In genomic region chr9:69192214-69192613, GRCh38 we compare ENCODE assay signal across 21 cellular contexts. TPM values are rescaled to one million over a fixed set of nuclear protein-coding genes. Genes with fewer than 3 reads are reported as not detected.
A peak's percentile ranks its signal among the peaks of the same experiment; 100 is the strongest.
DNase-seq lines count a peak whose midpoint lies in the region; ATAC-seq and TF ChIP-seq lines count a peak whose summit lies in the region.
"Had no signal": no experiment of that assay in that cellular context is flagged by ENCODE, and none has a peak within 500 bp of the region (broad histone marks: within the 10 kb centered on the region; RNA-seq: fewer than 3 reads in every experiment).

No MANE protein-coding gene starts in this region.

- no peaks in the 10 kb centered on the region for H3K36me3 ChIP-seq in BLaER1 treated with 17β-estradiol and CSF1 and Interleukin-3, amounts not matched to agents 10 nM and 100 nM
- no peaks in the 10 kb centered on the region for H3K36me3 ChIP-seq in KOPT-K1 (ENCODE audit: insufficient read depth, low read length)
- no peaks in the 10 kb centered on the region for H3K36me3 ChIP-seq in stomach smooth muscle (ENCODE audit: control insufficient read depth in 2 of 2, insufficient read depth in 2 of 2, low read length in 2 of 2)
- no peaks in the 10 kb centered on the region for H3K36me3 ChIP-seq in gastrocnemius medialis
- H3K36me3 ChIP-seq: prostate gland, tibial nerve had no signal

- in situ Hi-C loops in gastrocnemius medialis (cut with MboI; ENCODE audit: low sequenced_read_pairs in 4 of 4): loop anchor here in 2 of 4 donors (5.0 to 10.0 kb wide), 2 partner anchors 135 to 137 kb away; no protein-coding TSS in a partner anchor

- intact Hi-C loops in dorsolateral prefrontal cortex (cut with DNase I): loop anchor here (2.0 to 10.0 kb wide), 4 partner anchors 70 to 203 kb away; partner anchors contain the start of gene FXN (in 1 of the 2)
- intact Hi-C loops in gastrocnemius medialis (cut with DNase I; ENCODE audit: low total_unique reads): loop anchor here (2.0 kb wide), 1 partner anchor 69 kb away; no protein-coding TSS in a partner anchor

- H3K27me3 ChIP-seq in BLaER1 treated with 17β-estradiol and CSF1 and Interleukin-3, amounts not matched to agents 10 nM and 100 nM: no peaks in the 10 kb centered on the region
- H3K27me3 ChIP-seq in dorsolateral prefrontal cortex: no peaks in the 10 kb centered on the region
- no peaks in the 10 kb centered on the region for H3K27me3 ChIP-seq in stomach smooth muscle (ENCODE audit: control insufficient read depth in 1 of 2, insufficient read depth in 2 of 2, low read length in 2 of 2)
- no peaks in the 10 kb centered on the region for H3K27me3 ChIP-seq in gastrocnemius medialis
- H3K27me3 ChIP-seq: tibial nerve had no signal

- no peak for DNase-seq in dorsolateral prefrontal cortex
- no peak for DNase-seq in gastrocnemius medialis
- DNase-seq in HT-29 (ENCODE audit: low spot score): no peak
- DNase-seq in HUDEP-2 (lab: John Stamatoyannopoulos, UW; ENCODE audit: unreplicated experiment in 76 of 76): no peak
- DNase-seq: activated CD4-positive, alpha-beta T cell treated with anti-CD3 and anti-CD28 coated beads, Interleukin-2, amount 50 U/mL, for 48 hours; activated naive CD4-positive, alpha-beta T cell treated with anti-CD3 and anti-CD28 coated beads for 36 hours; DMS79; GF-D8; midbrain; NCI-H1092; NCI-H1694 treated with DMSO at 0.1 percent for 48 hours; NCI-H526; RPMI8226; stimulated activated CD4-positive, alpha-beta T cell treated with anti-CD3 and anti-CD28 coated beads, Interleukin-15, amount 100 ng/mL, for 24 hours; stimulated activated naive CD4-positive, alpha-beta T cell had no signal

- no peaks in the 10 kb centered on the region for H3K9me3 ChIP-seq in BLaER1 treated with 17β-estradiol and CSF1 and Interleukin-3, amounts not matched to agents 10 nM and 100 nM (replicated peaks in 1 of 11)
- H3K9me3 ChIP-seq in KOPT-K1 (ENCODE audit: insufficient read depth, low read length, poor library complexity, severe bottlenecking) (no peaks in the 10 kb centered on the region), stomach smooth muscle (ENCODE audit: control insufficient read depth in 2 of 2, low read length in 2 of 2) (no peaks in the 10 kb centered on the region), gastrocnemius medialis (no peaks in the 10 kb centered on the region)
- H3K9me3 ChIP-seq: prostate gland, tibial nerve had no signal

- peaks cover 11 to 26% (median 22%) of the 10 kb centered on the region in 10 experiments for H3K4me1 ChIP-seq in BLaER1 treated with 17β-estradiol and CSF1 and Interleukin-3, amounts not matched to agents 10 nM and 100 nM
- peaks cover 34% of the 10 kb centered on the region for H3K4me1 ChIP-seq in stomach smooth muscle (ENCODE audit: control insufficient read depth, insufficient read depth, low read length)
- peaks cover 10 to 26% of the 10 kb centered on the region in 2 donors for H3K4me1 ChIP-seq in gastrocnemius medialis
- H3K4me1 ChIP-seq: prostate gland had no signal

- H3K27ac ChIP-seq in BLaER1 treated with 17β-estradiol and CSF1 and Interleukin-3, amounts not matched to agents 10 nM and 100 nM: no peak overlapping the region
- H3K27ac ChIP-seq in KOPT-K1 (ENCODE audit: low read depth, low read length, poor library complexity, severe bottlenecking) (peak overlapping the region; percentile 61), dorsolateral prefrontal cortex (peak overlapping the region in 54 of 59 donors; percentile 7 to 99 (median 71)), stomach smooth muscle (ENCODE audit: low read length) (no peak overlapping the region), gastrocnemius medialis (peak overlapping the region in 1 of 4 donors; percentile 29)
- H3K27ac ChIP-seq: coronary artery, prostate gland had no signal

- H3K4me2 ChIP-seq in BLaER1 treated with 17β-estradiol and CSF1 and Interleukin-3, amounts not matched to agents 10 nM and 100 nM: peak overlapping the region in 8 of 11 experiments; percentile 26 to 66 (median 50); a peak in 8 of 22 replicates

- no peak overlapping the region for H3K4me3 ChIP-seq in BLaER1 treated with 17β-estradiol and CSF1 and Interleukin-3, amounts not matched to agents 10 nM and 100 nM
- H3K4me3 ChIP-seq in dorsolateral prefrontal cortex: peak overlapping the region in 2 of 59 donors; percentile 21 to 43
- peak overlapping the region; percentile 1 to 35 for H3K4me3 ChIP-seq in stomach smooth muscle (ENCODE audit: low read length in 2 of 2)
- no peak overlapping the region for H3K4me3 ChIP-seq in gastrocnemius medialis
- H3K4me3 ChIP-seq: coronary artery, prostate gland, tibial nerve had no signal

- TF ChIP-seq CTCF in dorsolateral prefrontal cortex (IDR thresholded peaks at IDR 0.05 in 54 of 56, conservative IDR thresholded peaks at IDR 0.05 in 2 of 56; ENCODE audit: low read depth in 1 of 56, partially characterized antibody in 56 of 56): no peak
- TF ChIP-seq CTCF in gastrocnemius medialis (IDR thresholded peaks at IDR 0.05 in 4 of 5, conservative IDR thresholded peaks at IDR 0.05 in 1 of 5): no peak

- H3K9ac ChIP-seq in BLaER1 treated with 17β-estradiol and CSF1 and Interleukin-3, amounts not matched to agents 10 nM and 100 nM: no peak overlapping the region
- H3K9ac ChIP-seq in stomach smooth muscle (ENCODE audit: low read length in 2 of 2): no peak overlapping the region

- TF ChIP-seq POLR2A in gastrocnemius medialis (IDR thresholded peaks at IDR 0.05): no peak

- no peaks in the 10 kb centered on the region for H4K20me1 ChIP-seq in BLaER1 treated with 17β-estradiol and CSF1 and Interleukin-3, amounts not matched to agents 10 nM and 100 nM

- ATAC-seq in gastrocnemius medialis: no peak

RNA-seq across cellular contexts. Expression of gene TJP2, which starts 18.1 kb away (rescaled TPM):
- 100 to 1,000 TPM in 22 of 120 experiments, 10 to 100 TPM in 98; 22.2 to 199 (median 67.6) TPM for total RNA-seq in dorsolateral prefrontal cortex
- 10 to 100 TPM; 10.5 to 23.1 (median 17.6) TPM for total RNA-seq in gastrocnemius medialis
- total RNA-seq in HT-29 (2014; rRNA removed; shearing (Covaris generic)): 519 and 587 TPM in 2 replicates

Comparison
In these comparisons a context has a peak if more than half of its experiments do, and no peak if none do; other contexts are left out.
1. H3K27ac ChIP-seq: peak in KOPT-K1 (single experiment) and dorsolateral prefrontal cortex (54 of 59); none in BLaER1 treated with 17β-estradiol and CSF1 and Interleukin-3, amounts not matched to agents 10 nM and 100 nM (0 of 11) and stomach smooth muscle (single experiment).
2. H3K4me3 ChIP-seq: peak in stomach smooth muscle (2 of 2); none in BLaER1 treated with 17β-estradiol and CSF1 and Interleukin-3, amounts not matched to agents 10 nM and 100 nM (0 of 10) and gastrocnemius medialis (0 of 4).